In the genomic region with DNA sequence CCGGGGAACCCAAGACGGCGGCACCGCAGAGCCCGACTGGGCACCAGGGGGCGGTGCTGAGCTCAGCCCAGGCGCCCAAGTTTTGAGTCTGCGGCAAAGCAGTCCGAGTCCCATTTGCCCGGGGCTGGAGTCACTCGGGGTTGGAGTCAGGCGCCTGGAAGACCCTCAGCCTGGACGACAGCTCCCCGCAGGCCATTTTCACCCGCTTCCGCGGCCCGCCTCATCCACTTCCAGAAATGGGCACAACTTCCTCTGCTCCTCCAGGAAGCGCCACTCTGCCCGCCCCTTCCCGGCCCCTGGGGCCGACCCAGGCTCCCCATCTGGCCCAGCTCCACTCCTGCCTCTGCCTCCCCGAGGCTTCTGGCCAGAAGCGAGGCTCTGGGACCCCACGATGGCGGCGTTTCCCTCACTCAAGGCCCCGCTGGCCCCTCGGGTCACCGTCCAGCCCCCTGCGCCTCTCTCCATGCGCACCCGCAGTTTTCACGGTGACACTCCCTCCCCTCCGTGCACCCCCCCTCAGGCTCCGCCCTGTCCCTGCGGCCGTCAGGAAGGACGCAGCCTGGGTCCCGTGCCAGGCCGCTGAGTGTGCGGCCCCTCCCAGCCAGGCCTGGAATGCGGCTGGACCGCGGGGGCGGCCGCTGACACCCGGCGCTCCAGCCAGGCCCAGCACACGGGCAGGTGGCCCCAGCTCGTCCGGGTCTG, we compare ENCODE assay signal across 1 cellular context.
TF ChIP-seq lines count a peak whose summit lies in the region.

No MANE protein-coding gene starts in this region.

TF ChIP-seq in WTC11, 78 proteins besides CTCF, POLR2A, EP300 and RAD21 (continued from another document):
- TF ChIP-seq, protein P1, sequence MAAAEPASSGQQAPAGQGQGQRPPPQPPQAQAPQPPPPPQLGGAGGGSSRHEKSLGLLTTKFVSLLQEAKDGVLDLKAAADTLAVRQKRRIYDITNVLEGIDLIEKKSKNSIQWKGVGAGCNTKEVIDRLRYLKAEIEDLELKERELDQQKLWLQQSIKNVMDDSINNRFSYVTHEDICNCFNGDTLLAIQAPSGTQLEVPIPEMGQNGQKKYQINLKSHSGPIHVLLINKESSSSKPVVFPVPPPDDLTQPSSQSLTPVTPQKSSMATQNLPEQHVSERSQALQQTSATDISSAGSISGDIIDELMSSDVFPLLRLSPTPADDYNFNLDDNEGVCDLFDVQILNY (CRISPR knock-in tag; IDR thresholded peaks at IDR 0.05) = peak; percentile 58; the same call in 1 of the 2 replicates
- TF ChIP-seq TEAD1 (CRISPR knock-in tag; IDR thresholded peaks at IDR 0.05) (peak; percentile 96; the same call in 1 of the 2 replicates), MXD4 (CRISPR knock-in tag; IDR thresholded peaks at IDR 0.05; ENCODE audit: borderline replicate concordance) (no peak), HMGXB4 (CRISPR knock-in tag; IDR thresholded peaks at IDR 0.05) (peak; percentile 76), ZBTB21 (CRISPR knock-in tag; IDR thresholded peaks at IDR 0.05; ENCODE audit: borderline replicate concordance) (no peak; the same call in 1 of the 2 replicates), MYBL2 (CRISPR knock-in tag; IDR thresholded peaks at IDR 0.05) (peak; percentile 73; the same call in 1 of the 2 replicates), CBFB (CRISPR knock-in tag; IDR thresholded peaks at IDR 0.05; ENCODE audit: low read depth) (no peak), RELA (CRISPR knock-in tag; IDR thresholded peaks at IDR 0.05; ENCODE audit: borderline replicate concordance) (peak; percentile 78; the same call in 1 of the 2 replicates), ZNF281 (CRISPR knock-in tag; IDR thresholded peaks at IDR 0.05) (no peak), ETV6 (CRISPR knock-in tag; IDR thresholded peaks at IDR 0.05) (peak; percentile 72), JAZF1 (CRISPR knock-in tag; IDR thresholded peaks at IDR 0.05) (no peak), HMGA2 (CRISPR knock-in tag; IDR thresholded peaks at IDR 0.05) (no peak), ZNF671 (CRISPR knock-in tag; IDR thresholded peaks at IDR 0.05) (no peak), SMAD3 (CRISPR knock-in tag; IDR thresholded peaks at IDR 0.05; ENCODE audit: borderline replicate concordance) (0 out of 2 replicates have a peak, but pooled peaks have one; percentile 40), TCF7 (CRISPR knock-in tag; IDR thresholded peaks at IDR 0.05; ENCODE audit: low read depth) (no peak), SP1 (CRISPR knock-in tag; conservative IDR thresholded peaks at IDR 0.05) (peak; percentile 86), FOXP1 (CRISPR knock-in tag; IDR thresholded peaks at IDR 0.05; ENCODE audit: borderline replicate concordance) (no peak; the same call in 1 of the 2 replicates)
- TF ChIP-seq, protein P2, sequence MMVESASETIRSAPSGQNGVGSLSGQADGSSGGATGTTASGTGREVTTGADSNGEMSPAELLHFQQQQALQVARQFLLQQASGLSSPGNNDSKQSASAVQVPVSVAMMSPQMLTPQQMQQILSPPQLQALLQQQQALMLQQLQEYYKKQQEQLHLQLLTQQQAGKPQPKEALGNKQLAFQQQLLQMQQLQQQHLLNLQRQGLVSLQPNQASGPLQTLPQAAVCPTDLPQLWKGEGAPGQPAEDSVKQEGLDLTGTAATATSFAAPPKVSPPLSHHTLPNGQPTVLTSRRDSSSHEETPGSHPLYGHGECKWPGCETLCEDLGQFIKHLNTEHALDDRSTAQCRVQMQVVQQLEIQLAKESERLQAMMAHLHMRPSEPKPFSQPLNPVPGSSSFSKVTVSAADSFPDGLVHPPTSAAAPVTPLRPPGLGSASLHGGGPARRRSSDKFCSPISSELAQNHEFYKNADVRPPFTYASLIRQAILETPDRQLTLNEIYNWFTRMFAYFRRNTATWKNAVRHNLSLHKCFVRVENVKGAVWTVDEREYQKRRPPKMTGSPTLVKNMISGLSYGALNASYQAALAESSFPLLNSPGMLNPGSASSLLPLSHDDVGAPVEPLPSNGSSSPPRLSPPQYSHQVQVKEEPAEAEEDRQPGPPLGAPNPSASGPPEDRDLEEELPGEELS (CRISPR knock-in tag; IDR thresholded peaks at IDR 0.05) = peak; percentile 84; the same call in 1 of the 2 replicates
- TF ChIP-seq, protein P3, sequence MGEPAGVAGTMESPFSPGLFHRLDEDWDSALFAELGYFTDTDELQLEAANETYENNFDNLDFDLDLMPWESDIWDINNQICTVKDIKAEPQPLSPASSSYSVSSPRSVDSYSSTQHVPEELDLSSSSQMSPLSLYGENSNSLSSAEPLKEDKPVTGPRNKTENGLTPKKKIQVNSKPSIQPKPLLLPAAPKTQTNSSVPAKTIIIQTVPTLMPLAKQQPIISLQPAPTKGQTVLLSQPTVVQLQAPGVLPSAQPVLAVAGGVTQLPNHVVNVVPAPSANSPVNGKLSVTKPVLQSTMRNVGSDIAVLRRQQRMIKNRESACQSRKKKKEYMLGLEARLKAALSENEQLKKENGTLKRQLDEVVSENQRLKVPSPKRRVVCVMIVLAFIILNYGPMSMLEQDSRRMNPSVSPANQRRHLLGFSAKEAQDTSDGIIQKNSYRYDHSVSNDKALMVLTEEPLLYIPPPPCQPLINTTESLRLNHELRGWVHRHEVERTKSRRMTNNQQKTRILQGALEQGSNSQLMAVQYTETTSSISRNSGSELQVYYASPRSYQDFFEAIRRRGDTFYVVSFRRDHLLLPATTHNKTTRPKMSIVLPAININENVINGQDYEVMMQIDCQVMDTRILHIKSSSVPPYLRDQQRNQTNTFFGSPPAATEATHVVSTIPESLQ (CRISPR knock-in tag; IDR thresholded peaks at IDR 0.05) = no peak
- TF ChIP-seq, protein P4, sequence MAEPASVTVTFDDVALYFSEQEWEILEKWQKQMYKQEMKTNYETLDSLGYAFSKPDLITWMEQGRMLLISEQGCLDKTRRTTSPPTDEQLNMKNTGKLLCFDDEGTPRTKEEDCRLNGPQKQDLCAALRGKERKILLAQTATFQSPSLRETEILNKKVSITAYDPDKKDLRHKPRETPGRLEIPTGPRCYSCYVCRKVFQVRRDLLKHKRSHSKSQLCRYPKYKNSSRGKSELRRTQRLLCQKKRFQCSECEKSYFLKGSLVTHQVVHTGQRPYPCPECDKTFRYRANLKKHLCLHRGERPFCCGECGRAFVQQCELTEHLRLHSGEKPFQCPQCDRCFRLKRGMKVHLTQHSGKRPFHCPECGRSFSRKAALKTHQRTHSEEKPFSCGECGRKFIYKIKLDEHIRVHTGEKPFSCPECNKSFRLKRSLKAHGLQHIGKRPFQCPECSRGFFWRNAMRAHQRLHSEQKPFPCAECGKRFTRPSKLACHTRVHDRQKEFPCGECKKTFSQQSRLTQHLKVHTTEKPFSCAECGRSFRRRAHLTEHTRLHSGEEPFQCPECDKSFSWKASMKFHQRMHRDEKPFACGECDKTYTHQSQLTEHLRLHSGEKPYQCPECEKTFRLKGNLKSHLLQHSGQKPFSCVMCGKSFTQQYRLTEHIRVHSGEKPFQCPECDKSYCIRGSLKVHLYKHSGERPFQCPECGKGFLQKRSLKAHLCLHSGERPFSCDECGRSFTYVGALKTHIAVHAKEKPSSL (CRISPR knock-in tag; conservative IDR thresholded peaks at IDR 0.05) = no peak
